Comparison of ENCODE assay signal across 39 cellular contexts in genomic region chr13:66775196-66775595, GRCh38.
"Had no signal": no experiment of that assay in that cellular context is flagged by ENCODE, and none has a peak within 500 bp of the region (broad histone marks: within the 10 kb centered on the region; RNA-seq: fewer than 3 reads in every experiment).

No MANE protein-coding gene starts in this region.

- H3K27ac ChIP-seq: adrenal gland, body of pancreas, brain microvascular endothelial cell, breast epithelium, WERI-Rb-1 had no signal

- H3K4me3 Mint-ChIP-seq: activated CD4-positive, alpha-beta memory T cell treated with anti-CD3 and anti-CD28 coated beads, Interleukin-2, amount 10 ng/mL, durations not matched to agents 7 days and 5 days; activated CD4-positive, alpha-beta T cell treated with anti-CD3 and anti-CD28 coated beads for 36 hours; activated CD4-positive, alpha-beta T cell treated with anti-CD3 and anti-CD28 coated beads, Interleukin-2, amount 10 ng/mL, durations not matched to agents 7 days and 5 days; activated CD8-positive, alpha-beta memory T cell treated with anti-CD3 and anti-CD28 coated beads, Interleukin-2, amount 10 ng/mL, durations not matched to agents 7 days and 5 days; activated CD8-positive, alpha-beta T cell treated with anti-CD3 and anti-CD28 coated beads, Interleukin-2, amount 10 ng/mL, durations not matched to agents 7 days and 5 days; activated naive CD4-positive, alpha-beta T cell treated with anti-CD3 and anti-CD28 coated beads for 36 hours; activated naive CD8-positive, alpha-beta T cell treated with anti-CD3 and anti-CD28 coated beads for 36 hours; activated T-cell treated with anti-CD3 and anti-CD28 coated beads, Interleukin-2, amount 50 U/mL, for 4 hours; activated T-cell treated with anti-CD3 and anti-CD28 coated beads, Interleukin-2, amount 50 U/mL, for 72 hours; activated T-helper 1 cell treated with anti-CD3 and anti-CD28 coated beads, Interleukin-12 subunit alpha, Interleukin-12 subunit beta, Interleukin-2, Interleukin-4 antibody, amounts not matched to agents 30 ng/mL and 10 ng/mL and 1 ng/mL, durations not matched to agents 14 hours and 24 hours and 36 hours; activated T-helper 17 cell treated with anti-CD3 and anti-CD28 coated beads, Interleukin-2, amount 50 U/mL, for 72 hours; T-helper 1 cell treated with Interleukin-12 subunit alpha and Interleukin-12 subunit beta and Interleukin-4 antibody, amounts not matched to agents 30 μg/mL and 1 μg/mL, for 36 hours; T-helper 2 cell treated with Interferon-gamma antibody and Interleukin-4, amounts not matched to agents 5 μg/mL and 100 μg/mL, for 36 hours; WTC11 had no signal

- H3K4me3 ChIP-seq: adrenal gland, body of pancreas, breast epithelium had no signal

- H3K4me1 ChIP-seq: adrenal gland, body of pancreas, breast epithelium had no signal

- H3K36me3 Mint-ChIP-seq: activated CD8-positive, alpha-beta memory T cell treated with anti-CD3 and anti-CD28 coated beads, Interleukin-2, amount 10 ng/mL, durations not matched to agents 7 days and 5 days; activated naive CD4-positive, alpha-beta T cell treated with anti-CD3 and anti-CD28 coated beads, Interleukin-2, amount 50 U/mL, for 72 hours; activated naive CD8-positive, alpha-beta T cell treated with anti-CD3 and anti-CD28 coated beads for 36 hours had no signal

- H3K9me3 ChIP-seq: adrenal gland, body of pancreas, breast epithelium had no signal

- H3K27ac Mint-ChIP-seq: activated CD4-positive, alpha-beta memory T cell treated with anti-CD3 and anti-CD28 coated beads, Interleukin-2, amount 10 ng/mL, durations not matched to agents 7 days and 5 days; activated CD4-positive, alpha-beta T cell treated with anti-CD3 and anti-CD28 coated beads for 36 hours; activated CD4-positive, alpha-beta T cell treated with anti-CD3 and anti-CD28 coated beads, Interleukin-2, amount 10 ng/mL, durations not matched to agents 7 days and 5 days; activated CD8-positive, alpha-beta memory T cell treated with anti-CD3 and anti-CD28 coated beads, Interleukin-2, amount 10 ng/mL, durations not matched to agents 7 days and 5 days; activated CD8-positive, alpha-beta T cell treated with anti-CD3 and anti-CD28 coated beads, Interleukin-2, amount 10 ng/mL, durations not matched to agents 7 days and 5 days; activated naive CD4-positive, alpha-beta T cell treated with anti-CD3 and anti-CD28 coated beads for 36 hours; activated naive CD4-positive, alpha-beta T cell treated with anti-CD3 and anti-CD28 coated beads, Interleukin-2, amount 50 U/mL, for 72 hours; activated naive CD8-positive, alpha-beta T cell treated with anti-CD3 and anti-CD28 coated beads for 36 hours; activated T-cell treated with anti-CD3 and anti-CD28 coated beads, Interleukin-2, amount 50 U/mL, for 72 hours; activated T-helper 1 cell treated with anti-CD3 and anti-CD28 coated beads, Interleukin-12 subunit alpha, Interleukin-12 subunit beta, Interleukin-2, Interleukin-4 antibody, amounts not matched to agents 30 ng/mL and 10 ng/mL and 1 ng/mL, durations not matched to agents 14 hours and 24 hours and 36 hours; activated T-helper 17 cell treated with anti-CD3 and anti-CD28 coated beads, Interleukin-2, amount 50 U/mL, for 72 hours; T-helper 1 cell treated with Interleukin-12 subunit alpha and Interleukin-12 subunit beta and Interleukin-4 antibody, amounts not matched to agents 30 μg/mL and 1 μg/mL, for 36 hours; T-helper 2 cell treated with Interferon-gamma antibody and Interleukin-4, amounts not matched to agents 5 μg/mL and 100 μg/mL, for 36 hours; WTC11 had no signal

- H3K4me1 Mint-ChIP-seq: activated CD4-positive, alpha-beta memory T cell treated with anti-CD3 and anti-CD28 coated beads, Interleukin-2, amount 10 ng/mL, durations not matched to agents 7 days and 5 days; activated CD4-positive, alpha-beta T cell treated with anti-CD3 and anti-CD28 coated beads for 36 hours; activated CD4-positive, alpha-beta T cell treated with anti-CD3 and anti-CD28 coated beads, Interleukin-2, amount 10 ng/mL, durations not matched to agents 7 days and 5 days; activated CD8-positive, alpha-beta memory T cell treated with anti-CD3 and anti-CD28 coated beads, Interleukin-2, amount 10 ng/mL, durations not matched to agents 7 days and 5 days; activated naive CD8-positive, alpha-beta T cell treated with anti-CD3 and anti-CD28 coated beads for 36 hours; activated T-helper 17 cell treated with anti-CD3 and anti-CD28 coated beads, Interleukin-2, amount 50 U/mL, for 72 hours; WTC11 had no signal

- FAIRE-seq: astrocyte, colon, TTC549 had no signal

- H3K27me3 Mint-ChIP-seq: activated CD4-positive, alpha-beta memory T cell treated with anti-CD3 and anti-CD28 coated beads, Interleukin-2, amount 10 ng/mL, durations not matched to agents 7 days and 5 days; activated CD4-positive, alpha-beta T cell treated with anti-CD3 and anti-CD28 coated beads for 36 hours; activated CD4-positive, alpha-beta T cell treated with anti-CD3 and anti-CD28 coated beads, Interleukin-2, amount 10 ng/mL, durations not matched to agents 7 days and 5 days; activated CD8-positive, alpha-beta memory T cell treated with anti-CD3 and anti-CD28 coated beads, Interleukin-2, amount 10 ng/mL, durations not matched to agents 7 days and 5 days; activated naive CD8-positive, alpha-beta T cell treated with anti-CD3 and anti-CD28 coated beads for 36 hours; activated T-helper 17 cell treated with anti-CD3 and anti-CD28 coated beads, Interleukin-2, amount 50 U/mL, for 72 hours had no signal

- DNase-seq: activated CD4-positive, alpha-beta memory T cell treated with anti-CD3 and anti-CD28 coated beads, Interleukin-2, amount 10 ng/mL, durations not matched to agents 7 days and 5 days; activated CD4-positive, alpha-beta T cell treated with anti-CD3 and anti-CD28 coated beads for 1 hour; activated CD4-positive, alpha-beta T cell treated with anti-CD3 and anti-CD28 coated beads for 36 hours; activated CD4-positive, alpha-beta T cell treated with anti-CD3 and anti-CD28 coated beads for 48 hours; activated CD4-positive, alpha-beta T cell treated with anti-CD3 and anti-CD28 coated beads, Interleukin-2, amount 10 ng/mL, durations not matched to agents 7 days and 5 days; activated CD4-positive, alpha-beta T cell treated with anti-CD3 and anti-CD28 coated beads, Interleukin-2, amount 50 U/mL, for 48 hours; activated CD4-positive, CD25-positive, alpha-beta regulatory T cell; activated CD8-positive, alpha-beta memory T cell treated with anti-CD3 and anti-CD28 coated beads for 24 hours; activated CD8-positive, alpha-beta memory T cell treated with anti-CD3 and anti-CD28 coated beads, Interleukin-2, amount 10 ng/mL, durations not matched to agents 7 days and 5 days; activated CD8-positive, alpha-beta memory T cell treated with anti-CD3 and anti-CD28 coated beads, Interleukin-2, amount 50 U/mL, for 48 hours; activated CD8-positive, alpha-beta T cell treated with anti-CD3 and anti-CD28 coated beads, Interleukin-2, amount 10 ng/mL, durations not matched to agents 7 days and 5 days; activated effector memory CD4-positive, alpha-beta T cell treated with anti-CD3 and anti-CD28 coated beads, Interleukin-2, amount 50 U/mL, for 16 hours; activated gamma-delta T cell treated with Interleukin-2 at 50 U/mL for 16 hours; activated naive CD4-positive, alpha-beta T cell; activated naive CD4-positive, alpha-beta T cell treated with anti-CD3 and anti-CD28 coated beads for 36 hours; activated naive CD4-positive, alpha-beta T cell treated with anti-CD3 and anti-CD28 coated beads, Interleukin-2, amount 50 U/mL, for 16 hours; activated naive CD8-positive, alpha-beta T cell treated with anti-CD3 and anti-CD28 coated beads for 36 hours; activated T-cell treated with anti-CD3 and anti-CD28 coated beads, Interleukin-2, amount 50 U/mL, for 4 hours; activated T-cell treated with anti-CD3 and anti-CD28 coated beads, Interleukin-2, amount 50 U/mL, for 72 hours; adrenal gland; amniotic stem cell; aorta; body of pancreas; brain microvascular endothelial cell; central memory CD4-positive, alpha-beta T cell; T-helper 2 cell; T-helper 9 cell; WERI-Rb-1 had no signal

- H3K36me3 ChIP-seq: adrenal gland, brain microvascular endothelial cell, breast epithelium, WERI-Rb-1 had no signal

- ATAC-seq: activated CD4-positive, alpha-beta T cell treated with anti-CD3 and anti-CD28 coated beads for 36 hours; activated CD4-positive, CD25-positive, alpha-beta regulatory T cell treated with anti-CD3 and anti-CD28 coated beads, Interleukin-2, amount 50 U/mL, for 24 hours; activated CD8-positive, alpha-beta memory T cell treated with anti-CD3 and anti-CD28 coated beads, Interleukin-2, amount 10 ng/mL, durations not matched to agents 7 days and 5 days; activated CD8-positive, alpha-beta T cell treated with anti-CD3 and anti-CD28 coated beads, Interleukin-2, amount 10 ng/mL, durations not matched to agents 7 days and 5 days; activated naive CD4-positive, alpha-beta T cell treated with anti-CD3 and anti-CD28 coated beads, Interleukin-2, amount 50 U/mL, for 72 hours; activated T-cell treated with anti-CD3 and anti-CD28 coated beads, Interleukin-2, amount 50 U/mL, for 4 hours; activated T-cell treated with anti-CD3 and anti-CD28 coated beads, Interleukin-2, amount 50 U/mL, for 72 hours; activated T-helper 17 cell treated with anti-CD3 and anti-CD28 coated beads, Interleukin-2, amount 50 U/mL, for 72 hours; body of pancreas; WTC11 had no signal

- H3K27me3 ChIP-seq: adrenal gland, body of pancreas, brain microvascular endothelial cell, breast epithelium had no signal

- H3K9me3 Mint-ChIP-seq: activated CD4-positive, alpha-beta T cell treated with anti-CD3 and anti-CD28 coated beads, Interleukin-2, amount 10 ng/mL, durations not matched to agents 7 days and 5 days; T-helper 1 cell treated with Interleukin-12 subunit alpha and Interleukin-12 subunit beta and Interleukin-4 antibody, amounts not matched to agents 30 μg/mL and 1 μg/mL, for 36 hours had no signal
